ENCODE assay signal across 1 cellular context in the genomic region with DNA sequence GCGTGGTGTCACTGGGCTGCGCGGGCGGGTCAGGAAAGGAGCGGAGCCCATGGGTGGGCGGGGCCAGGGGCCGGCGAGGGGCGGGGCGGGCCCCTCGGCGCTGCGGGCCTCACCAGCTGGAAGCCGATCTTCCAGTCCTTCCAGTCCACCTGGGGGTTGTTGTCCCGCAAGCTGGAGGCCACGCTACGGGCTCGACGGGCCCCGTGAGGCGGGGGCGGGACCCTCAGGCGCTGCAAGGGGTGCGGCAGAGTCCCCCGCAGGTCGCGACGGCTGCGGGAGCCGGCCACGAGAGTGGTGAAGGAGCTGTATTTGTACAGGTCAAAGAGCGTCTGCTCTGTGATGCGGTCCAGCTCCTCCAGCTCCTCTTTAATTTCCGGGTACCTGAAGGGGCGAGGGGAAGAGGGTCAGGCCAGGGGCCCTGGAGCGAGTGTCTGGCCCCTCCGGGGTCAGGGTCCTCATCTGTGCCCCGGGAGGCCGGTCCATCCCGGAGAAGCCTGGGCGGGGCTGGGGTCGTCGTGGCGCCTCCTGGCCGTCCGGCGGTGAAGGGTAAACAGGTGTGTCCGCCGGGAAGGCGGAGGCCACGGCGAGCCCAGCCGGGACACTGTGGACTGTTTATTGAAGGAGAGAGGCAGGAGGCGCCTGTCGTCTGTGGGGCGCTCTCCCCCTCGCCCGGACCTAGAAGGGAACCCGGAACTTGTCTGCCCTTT.
TF ChIP-seq lines count a peak whose summit lies in the region.

No MANE protein-coding gene starts in this region.

TF ChIP-seq in HepG2, 621 proteins besides CTCF, POLR2A, EP300 and RAD21 (continued from another document and continues in another):
- TF ChIP-seq MYPOP (CRISPR knock-in tag; IDR thresholded peaks at IDR 0.05) (peak; percentile 59; the same call in 1 of the 2 replicates), MYNN (CRISPR knock-in tag; IDR thresholded peaks at IDR 0.05; ENCODE audit: low read depth) (no peak), FOSL2 (CRISPR knock-in tag; IDR thresholded peaks at IDR 0.05) (0 out of 2 replicates have a peak, but pooled peaks have one; percentile 46), GABPA (IDR thresholded peaks at IDR 0.05; ENCODE audit: low read depth, low read length) (no peak), GABPA (CRISPR knock-in tag; IDR thresholded peaks at IDR 0.05; ENCODE audit: low read depth) (no peak), GPN1 (CRISPR knock-in tag; IDR thresholded peaks at IDR 0.05; ENCODE audit: borderline replicate concordance) (no peak), TBL1XR1 (IDR thresholded peaks at IDR 0.05; ENCODE audit: borderline replicate concordance, low read length, partially characterized antibody) (no peak), PHF21A (CRISPR knock-in tag; IDR thresholded peaks at IDR 0.05) (peak; percentile 96), AHR (CRISPR knock-in tag; IDR thresholded peaks at IDR 0.05) (no peak; the same call in 1 of the 2 replicates), ETS1 (CRISPR knock-in tag; IDR thresholded peaks at IDR 0.05) (0 out of 2 replicates have a peak, but pooled peaks have one; percentile 63), AHDC1 (CRISPR knock-in tag; IDR thresholded peaks at IDR 0.05; ENCODE audit: borderline replicate concordance) (peak; percentile 63; the same call in 1 of the 2 replicates), MEF2D (CRISPR knock-in tag; IDR thresholded peaks at IDR 0.05) (no peak), ZNF552 (CRISPR knock-in tag; IDR thresholded peaks at IDR 0.05; ENCODE audit: borderline replicate concordance) (peak; percentile 28; the same call in 1 of the 2 replicates), ZNF234 (CRISPR knock-in tag; conservative IDR thresholded peaks at IDR 0.05) (no peak), KAT7 (CRISPR knock-in tag; IDR thresholded peaks at IDR 0.05; ENCODE audit: borderline replicate concordance) (0 out of 2 replicates have a peak, but pooled peaks have one; percentile 28), TCF12 (IDR thresholded peaks at IDR 0.05) (no peak), TCF12 (CRISPR knock-in tag; IDR thresholded peaks at IDR 0.05) (peak; percentile 64; the same call in 1 of the 2 replicates), ATF1 (CRISPR knock-in tag; IDR thresholded peaks at IDR 0.05) (no peak), DR1 (CRISPR knock-in tag; IDR thresholded peaks at IDR 0.05) (no peak), RFX3 (CRISPR knock-in tag; IDR thresholded peaks at IDR 0.05) (no peak), TCF7 (IDR thresholded peaks at IDR 0.05; ENCODE audit: low read depth) (peak; percentile 18; the same call in 1 of the 2 replicates), SP4 (CRISPR knock-in tag; IDR thresholded peaks at IDR 0.05) (peak; percentile 49), ZNF350 (CRISPR knock-in tag; IDR thresholded peaks at IDR 0.05; ENCODE audit: borderline replicate concordance, low read depth) (peak; percentile 91), CBX5 (CRISPR knock-in tag; IDR thresholded peaks at IDR 0.05; ENCODE audit: borderline replicate concordance) (peak; percentile 11; the same call in 1 of the 2 replicates), ZBTB43 (CRISPR knock-in tag; conservative IDR thresholded peaks at IDR 0.05) (no peak; the same call in 1 of the 2 replicates), BCLAF1 (IDR thresholded peaks at IDR 0.05) (no peak), ATAD3A (CRISPR knock-in tag; IDR thresholded peaks at IDR 0.05) (no peak), MBNL3 (CRISPR knock-in tag; conservative IDR thresholded peaks at IDR 0.05) (no peak), HNF4A (CRISPR knock-in tag; IDR thresholded peaks at IDR 0.05) (peak; percentile 85), HNRNPL (IDR thresholded peaks at IDR 0.05; ENCODE audit: low read depth, low read length) (peak; percentile 58; the same call in 1 of the 2 replicates), PATZ1 (CRISPR knock-in tag; IDR thresholded peaks at IDR 0.05) (peak; percentile 85; the same call in 1 of the 2 replicates), NFIB (CRISPR knock-in tag; IDR thresholded peaks at IDR 0.05; ENCODE audit: borderline replicate concordance) (no peak), MXD3 (CRISPR knock-in tag; IDR thresholded peaks at IDR 0.05) (peak; percentile 72), TBX3 (IDR thresholded peaks at IDR 0.05; ENCODE audit: borderline replicate concordance) (no peak), ZNF883 (CRISPR knock-in tag; IDR thresholded peaks at IDR 0.05; ENCODE audit: not compliant biosample characterization) (peak; percentile 69), REPIN1 (CRISPR knock-in tag; IDR thresholded peaks at IDR 0.05; ENCODE audit: borderline replicate concordance, low read depth) (no peak), ZNF256 (CRISPR knock-in tag; conservative IDR thresholded peaks at IDR 0.05) (no peak), ZNF773 (CRISPR knock-in tag; IDR thresholded peaks at IDR 0.05; ENCODE audit: borderline replicate concordance) (peak; percentile 53; the same call in 1 of the 2 replicates), KLF15 (CRISPR knock-in tag; IDR thresholded peaks at IDR 0.05; ENCODE audit: borderline replicate concordance) (0 out of 2 replicates have a peak, but pooled peaks have one; percentile 36)
- TF ChIP-seq, protein P1, sequence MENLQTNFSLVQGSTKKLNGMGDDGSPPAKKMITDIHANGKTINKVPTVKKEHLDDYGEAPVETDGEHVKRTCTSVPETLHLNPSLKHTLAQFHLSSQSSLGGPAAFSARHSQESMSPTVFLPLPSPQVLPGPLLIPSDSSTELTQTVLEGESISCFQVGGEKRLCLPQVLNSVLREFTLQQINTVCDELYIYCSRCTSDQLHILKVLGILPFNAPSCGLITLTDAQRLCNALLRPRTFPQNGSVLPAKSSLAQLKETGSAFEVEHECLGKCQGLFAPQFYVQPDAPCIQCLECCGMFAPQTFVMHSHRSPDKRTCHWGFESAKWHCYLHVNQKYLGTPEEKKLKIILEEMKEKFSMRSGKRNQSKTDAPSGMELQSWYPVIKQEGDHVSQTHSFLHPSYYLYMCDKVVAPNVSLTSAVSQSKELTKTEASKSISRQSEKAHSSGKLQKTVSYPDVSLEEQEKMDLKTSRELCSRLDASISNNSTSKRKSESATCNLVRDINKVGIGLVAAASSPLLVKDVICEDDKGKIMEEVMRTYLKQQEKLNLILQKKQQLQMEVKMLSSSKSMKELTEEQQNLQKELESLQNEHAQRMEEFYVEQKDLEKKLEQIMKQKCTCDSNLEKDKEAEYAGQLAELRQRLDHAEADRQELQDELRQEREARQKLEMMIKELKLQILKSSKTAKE (CRISPR knock-in tag; IDR thresholded peaks at IDR 0.05; ENCODE audit: borderline replicate concordance) = peak; percentile 88
- TF ChIP-seq, protein P2, sequence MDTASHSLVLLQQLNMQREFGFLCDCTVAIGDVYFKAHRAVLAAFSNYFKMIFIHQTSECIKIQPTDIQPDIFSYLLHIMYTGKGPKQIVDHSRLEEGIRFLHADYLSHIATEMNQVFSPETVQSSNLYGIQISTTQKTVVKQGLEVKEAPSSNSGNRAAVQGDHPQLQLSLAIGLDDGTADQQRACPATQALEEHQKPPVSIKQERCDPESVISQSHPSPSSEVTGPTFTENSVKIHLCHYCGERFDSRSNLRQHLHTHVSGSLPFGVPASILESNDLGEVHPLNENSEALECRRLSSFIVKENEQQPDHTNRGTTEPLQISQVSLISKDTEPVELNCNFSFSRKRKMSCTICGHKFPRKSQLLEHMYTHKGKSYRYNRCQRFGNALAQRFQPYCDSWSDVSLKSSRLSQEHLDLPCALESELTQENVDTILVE (CRISPR knock-in tag; IDR thresholded peaks at IDR 0.05) = no peak; the same call in 1 of the 2 replicates
